In genomic region chr9:22040760-22041159, GRCh38 we compare ENCODE assay signal across 19 cellular contexts. TPM values are rescaled to one million over a fixed set of nuclear protein-coding genes. Genes with fewer than 3 reads are reported as not detected.
DNase-seq lines count a peak whose midpoint lies in the region; ATAC-seq, FAIRE-seq and TF ChIP-seq lines count a peak whose summit lies in the region.
"Had no signal": no experiment of that assay in that cellular context is flagged by ENCODE, and none has a peak within 500 bp of the region (broad histone marks: within the 10 kb centered on the region; RNA-seq: fewer than 3 reads in every experiment).

No MANE protein-coding gene starts in this region.

- intact Hi-C loops in heart left ventricle (cut with DNase I) = loop anchor here in 2 of 10 donors (10.0 kb wide), 2 partner anchors 194 to 226 kb away; no protein-coding TSS in a partner anchor
- intact Hi-C loops in cardiac septum (cut with DNase I) = no loop called here
- intact Hi-C loops in OCI-LY7 (cut with micrococcal nuclease; ENCODE audit: unreplicated experiment) = no loop called here

- no peak overlapping the region for H3K4me2 ChIP-seq in OCI-LY7 (ENCODE audit: low read length)

- no peak for TF ChIP-seq CTCF in epithelial cell of esophagus (IDR thresholded peaks at IDR 0.05; ENCODE audit: insufficient read depth, low read depth, low read length, missing control alignments)
- no peak for TF ChIP-seq CTCF in heart left ventricle (IDR thresholded peaks at IDR 0.05)
- no peak for TF ChIP-seq CTCF in OCI-LY7 (conservative IDR thresholded peaks at IDR 0.05; ENCODE audit: low read length)

- no peaks in the 10 kb centered on the region for H3K9me2 ChIP-seq in OCI-LY7 (ENCODE audit: insufficient read depth, low read length)

- no peaks in the 10 kb centered on the region for H3K27me3 ChIP-seq in heart left ventricle
- H3K27me3 ChIP-seq: ovary, stomach had no signal

- DNase-seq in ELR (ENCODE audit: low read depth) (peak; percentile 90), RKO (ENCODE audit: low spot score) (peak; percentile 10), epithelial cell of esophagus (ENCODE audit: low read depth) (peak; percentile 82), renal cortical epithelial cell (ENCODE audit: low read depth) (peak; percentile 69), heart left ventricle (no peak), cardiac septum (ENCODE audit: low spot score) (no peak), urothelium cell line (ENCODE audit: low spot score) (no peak), OCI-LY7 (ENCODE audit: low spot score) (no peak)
- DNase-seq: activated CD4-positive, CD25-positive, alpha-beta regulatory T cell; activated effector memory CD4-positive, alpha-beta T cell treated with Interleukin-2 at 50 U/mL for 16 hours; NCI-H1105 treated with DMSO at 0.1 percent for 48 hours; NCI-H526; ovary; stimulated activated CD4-positive, alpha-beta T cell treated with anti-CD3 and anti-CD28 coated beads, Interleukin-4, amount 100 ng/mL, for 1 hour; stomach had no signal

- BruUV-seq in OCI-LY7 (replicated peaks; lab: Mats Ljungman, UMichigan) = no TSS peak

- no peak for FAIRE-seq in urothelium cell line (lab: Jason Lieb, UNC)
- FAIRE-seq: D721Med, HTR-8/SVneo had no signal

- no peaks in the 10 kb centered on the region for H3K79me2 ChIP-seq in OCI-LY7 (ENCODE audit: insufficient read depth, low read depth, low read length)

- 57 to 85% (median 68%) methylated on average over 1 of the region's 1 CpG for WGBS in heart left ventricle, 4 donors

- no peak for ATAC-seq in heart left ventricle

- H3K36me3 ChIP-seq in heart left ventricle (no peaks in the 10 kb centered on the region), OCI-LY7 (ENCODE audit: insufficient read depth, low read length) (no peaks in the 10 kb centered on the region)
- H3K36me3 ChIP-seq: ovary, stomach had no signal

- TF ChIP-seq POLR2A in heart left ventricle (IDR thresholded peaks at IDR 0.05) = no peak

- H3K4me1 ChIP-seq in heart left ventricle (peaks cover 0 to 10% (median 0%) of the 10 kb centered on the region in 12 donors), OCI-LY7 (ENCODE audit: insufficient read depth, low read length, poor library complexity, severe bottlenecking) (no peaks in the 10 kb centered on the region)

- H3K4me3 ChIP-seq in epithelial cell of esophagus (ENCODE audit: low read length) (no peak overlapping the region), heart left ventricle (no peak overlapping the region), OCI-LY7 (ENCODE audit: low read depth, low read length, poor library complexity, severe bottlenecking) (no peak overlapping the region)
- H3K4me3 ChIP-seq: ovary, stomach had no signal

- no peak overlapping the region for H2AFZ ChIP-seq in OCI-LY7 (ENCODE audit: low read length)

- POLR2A ChIA-PET in OCI-LY7 (lab: Charles Lee) = interaction anchor here (0.6 to 1.3 kb wide), 2 partner anchors 64 to 122 kb away, joined by 3 to 4 read pairs; no protein-coding TSS in a partner anchor

- no peaks in the 10 kb centered on the region for H4K20me1 ChIP-seq in OCI-LY7 (ENCODE audit: insufficient read depth, low read length)

- H3K9me3 ChIP-seq in heart left ventricle (no peaks in the 10 kb centered on the region), OCI-LY7 (ENCODE audit: low read length) (no peaks in the 10 kb centered on the region)
- H3K9me3 ChIP-seq: ovary, stomach had no signal

- CTCF ChIA-PET in OCI-LY7 (lab: Charles Lee; ENCODE audit: unreplicated experiment) = no interaction called here

- H3K27ac ChIP-seq in heart left ventricle = no peak overlapping the region
- no peak overlapping the region for H3K27ac ChIP-seq in OCI-LY7 (ENCODE audit: low read depth, low read length, poor library complexity, severe bottlenecking)
- H3K27ac ChIP-seq: ovary, stomach had no signal

RNA-seq across cellular contexts. Expression of gene CDKN2B, which starts 31.7 kb away (rescaled TPM):
- total RNA-seq in renal cortical epithelial cell (27.5 and 37.0 TPM in 2 replicates), heart left ventricle (1 to 10 TPM; 1.1 to 4.8 (median 1.9) TPM), cardiac septum (3.6 TPM), OCI-LY7 (2022) (3.7 and 4.7 TPM in 2 replicates)
- polyA plus RNA-seq in heart left ventricle = 1 to 10 TPM in 1 of 2 donors, under 1 TPM in 1; 0.88 to 1.1 TPM
- 2.0 TPM in 2 replicates for total RNA-seq in OCI-LY7 (2014; rRNA removed; shearing (Covaris generic))
- total RNA-seq: SK-MEL-5 had no signal

RNA-seq across cellular contexts. Expression of gene CDKN2B-AS1, which starts 46.2 kb away (rescaled TPM):
- total RNA-seq in renal cortical epithelial cell = 3.9 and 4.7 TPM in 2 replicates
- under 1 TPM in 5 of 9 donors, not detected in 4; 0.38 to 0.80 (median 0.54) TPM for total RNA-seq in heart left ventricle
- not detected for polyA plus RNA-seq in heart left ventricle
- not detected for total RNA-seq in cardiac septum
- 20.2 and 24.3 TPM in 2 replicates for total RNA-seq in OCI-LY7 (2014; rRNA removed; shearing (Covaris generic))
- 19.4 and 20.4 TPM in 2 replicates for total RNA-seq in OCI-LY7 (2022)
- total RNA-seq: cerebellum, SK-MEL-5 had no signal

RNA-seq across cellular contexts. Expression of gene CDKN2A, which starts 46.6 kb away (rescaled TPM):
- 25.0 and 36.3 TPM in 2 replicates for total RNA-seq in renal cortical epithelial cell
- total RNA-seq in heart left ventricle = 1 to 10 TPM in 3 of 9 donors, under 1 TPM in 4, not detected in 2; 0.40 to 1.7 (median 0.85) TPM
- not detected for polyA plus RNA-seq in heart left ventricle
- total RNA-seq in cardiac septum = 1.2 TPM
- 216 TPM in 2 replicates for total RNA-seq in OCI-LY7 (2014; rRNA removed; shearing (Covaris generic))
- total RNA-seq in OCI-LY7 (2022) = 145 and 148 TPM in 2 replicates
- total RNA-seq: cerebellum, SK-MEL-5 had no signal

Comparison
In these comparisons a context has a peak if more than half of its experiments do, and no peak if none do; other contexts are left out.
1. DNase-seq: peak in ELR (single experiment), RKO (single experiment), epithelial cell of esophagus (single experiment) and renal cortical epithelial cell (single experiment); none in heart left ventricle (0 of 5), cardiac septum (single experiment), urothelium cell line (single experiment) and OCI-LY7 (single experiment).